Comparison of ENCODE assay signal across 20 cellular contexts in the genomic region with DNA sequence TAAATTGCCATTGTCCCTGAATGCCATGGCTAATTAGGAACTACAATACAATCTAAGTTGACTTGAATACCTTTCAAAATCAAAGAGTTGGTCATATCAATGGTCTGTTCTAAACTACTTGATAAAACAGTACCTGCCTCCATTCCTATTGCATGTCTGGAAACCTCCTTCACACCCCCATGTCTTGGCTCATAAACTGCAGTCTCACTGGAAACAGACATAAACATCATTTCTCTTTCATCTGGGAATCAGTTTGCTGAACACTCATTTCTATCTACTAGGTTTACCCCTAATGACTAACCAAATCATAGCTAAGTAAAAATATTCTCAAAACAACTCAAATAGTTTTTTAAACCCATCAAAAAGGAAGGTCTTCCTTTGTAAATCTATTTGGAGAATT.
"Had no signal": no experiment of that assay in that cellular context is flagged by ENCODE, and none has a peak within 500 bp of the region (broad histone marks: within the 10 kb centered on the region; RNA-seq: fewer than 3 reads in every experiment).

No MANE protein-coding gene starts in this region.

- DNase-seq: activated T-cell treated with anti-CD3 and anti-CD28 coated beads, Interleukin-2, amount 50 U/mL, for 1 hour; esophagus squamous epithelium; heart left ventricle; mesendoderm; mucosa of descending colon; occipital lobe; small intestine; stimulated activated CD4-positive, alpha-beta T cell treated with anti-CD3 and anti-CD28 coated beads, Interleukin-15, amount 100 ng/mL, for 24 hours; SW 1271; testis; trophoblast cell had no signal

- H3K9me3 Mint-ChIP-seq: activated naive CD4-positive, alpha-beta T cell treated with anti-CD3 and anti-CD28 coated beads, Interleukin-2, amount 50 U/mL, for 72 hours; stimulated activated memory B cell treated with anti-CD40 and anti-IgM and Interleukin-4, amounts not matched to agents 10 μg/mL and 1 μg/mL and 100 μg/mL, for 72 hours had no signal

- H3K27ac Mint-ChIP-seq: activated naive CD4-positive, alpha-beta T cell treated with anti-CD3 and anti-CD28 coated beads, Interleukin-2, amount 50 U/mL, for 72 hours; stimulated activated memory B cell treated with anti-CD40 and anti-IgM and Interleukin-4, amounts not matched to agents 10 μg/mL and 1 μg/mL and 100 μg/mL, for 72 hours had no signal

- H3K4me3 Mint-ChIP-seq: neural crest cell; stimulated activated memory B cell treated with anti-CD40 and anti-IgM and Interleukin-4, amounts not matched to agents 10 μg/mL and 1 μg/mL and 100 μg/mL, for 72 hours had no signal

- H3K36me3 ChIP-seq: ascending aorta, esophagus squamous epithelium, heart left ventricle, vagina had no signal

- H3K9me3 ChIP-seq: ascending aorta, esophagus squamous epithelium, heart left ventricle, mucosa of descending colon, testis, vagina had no signal

- H3K27ac ChIP-seq: ascending aorta, coronary artery, esophagus squamous epithelium, heart left ventricle, testis, vagina, VCaP had no signal

- H3K4me3 ChIP-seq: ascending aorta, coronary artery, esophagus squamous epithelium, heart left ventricle, mucosa of descending colon, testis, vagina had no signal

- ATAC-seq: activated CD4-positive, CD25-positive, alpha-beta regulatory T cell treated with anti-CD3 and anti-CD28 coated beads, Interleukin-2, amount 50 U/mL, for 24 hours; heart left ventricle; mucosa of descending colon; sciatic nerve; stimulated activated memory B cell treated with anti-CD40 and anti-IgM and Interleukin-4, amounts not matched to agents 10 μg/mL and 1 μg/mL and 100 μg/mL, for 72 hours had no signal

- H3K27me3 Mint-ChIP-seq: stimulated activated memory B cell treated with anti-CD40 and anti-IgM and Interleukin-4, amounts not matched to agents 10 μg/mL and 1 μg/mL and 100 μg/mL, for 72 hours had no signal

- H3K4me1 Mint-ChIP-seq: neural crest cell; stimulated activated memory B cell treated with anti-CD40 and anti-IgM and Interleukin-4, amounts not matched to agents 10 μg/mL and 1 μg/mL and 100 μg/mL, for 72 hours had no signal

- H3K36me3 Mint-ChIP-seq: activated naive CD4-positive, alpha-beta T cell treated with anti-CD3 and anti-CD28 coated beads, Interleukin-2, amount 50 U/mL, for 72 hours; stimulated activated memory B cell treated with anti-CD40 and anti-IgM and Interleukin-4, amounts not matched to agents 10 μg/mL and 1 μg/mL and 100 μg/mL, for 72 hours had no signal

- H3K4me1 ChIP-seq: ascending aorta, esophagus squamous epithelium, testis had no signal

- H3K27me3 ChIP-seq: ascending aorta, esophagus squamous epithelium, heart left ventricle, testis, vagina had no signal
